9 cellular contexts compared by ENCODE assay signal in the genomic region with DNA sequence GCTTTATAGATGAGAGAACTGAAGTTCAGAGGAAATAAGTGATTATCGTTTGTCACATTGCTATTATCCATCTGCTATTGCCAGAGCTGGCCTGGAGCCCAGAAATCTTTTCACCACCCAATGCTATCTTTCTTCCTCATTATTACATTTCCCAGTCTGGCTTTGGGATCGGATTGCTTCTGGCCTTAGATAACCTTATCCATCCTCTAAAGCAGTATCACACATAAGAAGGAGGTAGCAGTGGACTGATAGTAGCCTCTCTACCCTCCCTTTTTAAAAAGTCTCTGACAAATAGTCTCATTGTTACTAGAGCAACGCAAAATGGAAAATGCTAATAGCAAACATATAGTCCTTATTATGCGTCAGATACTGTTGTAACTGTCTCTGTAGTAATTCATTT. TPM values are rescaled to one million over a fixed set of nuclear protein-coding genes. Genes with fewer than 3 reads are reported as not detected.
DNase-seq lines count a peak whose midpoint lies in the region; ATAC-seq and TF ChIP-seq lines count a peak whose summit lies in the region.
"Had no signal": no experiment of that assay in that cellular context is flagged by ENCODE, and none has a peak within 500 bp of the region (broad histone marks: within the 10 kb centered on the region; RNA-seq: fewer than 3 reads in every experiment).

No MANE protein-coding gene starts in this region.

- H3K27ac ChIP-seq in transverse colon, result no peak overlapping the region

- H3K4me3 ChIP-seq in transverse colon, result no peak overlapping the region

- H3K36me3 ChIP-seq in transverse colon, result no peaks in the 10 kb centered on the region

- TF ChIP-seq CTCF in transverse colon (IDR thresholded peaks at IDR 0.05) (no peak), GM13977 (IDR thresholded peaks at IDR 0.05; ENCODE audit: extremely low read depth, insufficient read depth, missing control alignments) (no peak)

- ATAC-seq in GM18861 (IDR thresholded peaks at IDR 0.05; ENCODE audit: unreplicated experiment), result no peak

- no peak for TF ChIP-seq EP300 in transverse colon (IDR thresholded peaks at IDR 0.05; ENCODE audit: low read depth)

- TF ChIP-seq POLR2A in transverse colon (IDR thresholded peaks at IDR 0.05), result no peak

- intact Hi-C loops in transverse colon (cut with DNase I; ENCODE audit: low total_unique reads), result no loop called here

- H3K27me3 ChIP-seq in transverse colon, result no peaks in the 10 kb centered on the region

- in situ Hi-C loops in transverse colon (cut with MboI; ENCODE audit: low pct_ligation_motif_present in 1 of 4, low pct_unique_long_range_greater_than_20kb in 1 of 4, low sequenced_read_pairs in 3 of 4), result loop anchor here in 2 of 4 donors (25.0 kb wide), 1 partner anchor 240 kb away; a partner anchor contains a TSS
- in situ Hi-C loops in GM13977 (cut with MboI; ENCODE audit: low pct_unique_long_range_greater_than_20kb, low sequenced_read_pairs, unreplicated experiment), result no loop called here

- peaks cover 4 to 27% (median 13%) of the 10 kb centered on the region in 4 donors for H3K4me1 ChIP-seq in transverse colon

- H3K9me3 ChIP-seq in transverse colon, result no peaks in the 10 kb centered on the region

- DNase-seq in NCI-H1417 (lab: John Stamatoyannopoulos, UW) (peak in 2 of 3 experiments; percentile 26 to 48), NCI-H1417 treated with DMSO at 0.1 percent for 48 hours (lab: John Stamatoyannopoulos, UW) (no peak), NCI-H69 (lab: John Stamatoyannopoulos, UW) (peak; percentile 80), fibroblast of gingiva (ENCODE audit: low read depth) (peak; percentile 14), transverse colon (peak; percentile 54), GM13977 (ENCODE audit: low spot score) (no peak), NCI-H510A (lab: John Stamatoyannopoulos, UW) (no peak)
- DNase-seq: activated CD4-positive, alpha-beta memory T cell treated with anti-CD3 and anti-CD28 coated beads, Interleukin-2, amount 10 ng/mL, durations not matched to agents 7 days and 5 days had no signal

- 29 to 42% methylated on average over 2 to 4 of the region's 4 CpGs for WGBS in transverse colon (ENCODE audit: low coverage in 1 of 2), 2 donors

RNA-seq across cellular contexts. Expression of a gene that starts 1.3 kb away (rescaled TPM):
- 10 to 100 TPM in 3 of 4 donors, 1 to 10 TPM in 1; 4.2 to 42.2 (median 33.6) TPM for total RNA-seq in transverse colon

RNA-seq across cellular contexts. Expression of a gene that starts 55.5 kb away (rescaled TPM):
- total RNA-seq in transverse colon, result 10 to 100 TPM in 3 of 4 donors, 1 to 10 TPM in 1; 1.5 to 71.0 (median 19.6) TPM

Comparison
In these comparisons a context has a peak if more than half of its experiments do, and no peak if none do; other contexts are left out.
1. DNase-seq: peak in NCI-H1417 (2 of 3), NCI-H69 (single experiment), fibroblast of gingiva (single experiment) and transverse colon (single experiment); none in NCI-H1417 treated with DMSO at 0.1 percent for 48 hours (single experiment), GM13977 (single experiment) and NCI-H510A (single experiment).